3 cellular contexts compared by ENCODE assay signal in the genomic region with DNA sequence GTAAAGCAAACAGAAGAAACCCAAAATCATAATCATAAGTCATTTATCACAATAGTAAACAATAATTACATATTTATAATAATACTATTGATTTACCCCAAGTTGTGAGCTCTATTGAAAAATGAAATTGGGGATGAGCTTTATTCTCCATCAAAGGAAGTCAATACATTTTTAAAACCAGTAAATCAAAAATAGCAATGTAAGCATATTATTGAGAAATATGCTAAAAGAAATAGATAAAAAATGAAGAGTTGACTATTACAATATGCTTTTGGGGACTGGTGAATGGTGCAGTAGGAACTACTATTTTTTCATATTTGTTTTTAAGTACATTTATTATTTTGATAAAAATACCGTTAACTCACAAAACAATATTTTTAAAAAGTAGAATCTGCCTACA.
TF ChIP-seq lines count a peak whose summit lies in the region.

No MANE protein-coding gene starts in this region.

TF ChIP-seq in IMR-90, 13 proteins besides CTCF, POLR2A, EP300 and RAD21:
- TF ChIP-seq CEBPB (IDR thresholded peaks at IDR 0.05; ENCODE audit: low read depth, low read length) (no peak), MAFK (IDR thresholded peaks at IDR 0.05; ENCODE audit: low read depth, low read length) (peak; percentile 91)

TF ChIP-seq in K562, 482 proteins besides CTCF, POLR2A, EP300 and RAD21:
- TF ChIP-seq ZNF217 (CRISPR knock-in tag; IDR thresholded peaks at IDR 0.05) (no peak), C11orf30 (IDR thresholded peaks at IDR 0.05; ENCODE audit: low read depth) (peak; percentile 67; the same call in 1 of the 2 replicates), SRSF7 (optimal IDR thresholded peaks at IDR 0.05; ENCODE audit: low read depth, low read length) (no peak), ZNF316 (IDR thresholded peaks at IDR 0.05) (peak; percentile 88), THRAP3 (IDR thresholded peaks at IDR 0.05; ENCODE audit: borderline replicate concordance) (no peak), HNRNPK (IDR thresholded peaks at IDR 0.05; ENCODE audit: low read depth, low read length, poor library complexity, severe bottlenecking) (no peak), CBFA2T3 (IDR thresholded peaks at IDR 0.05) (no peak), RFX7 (CRISPR knock-in tag; IDR thresholded peaks at IDR 0.05) (no peak), BDP1 (IDR thresholded peaks at IDR 0.05; ENCODE audit: insufficient read depth, insufficient read length) (no peak), NR3C1 (CRISPR knock-in tag; IDR thresholded peaks at IDR 0.05) (no peak), ASH1L (IDR thresholded peaks at IDR 0.05; ENCODE audit: borderline replicate concordance, low read depth, partially characterized antibody) (no peak), ZBED1 (IDR thresholded peaks at IDR 0.05) (no peak), MAFK (IDR thresholded peaks at IDR 0.05; ENCODE audit: low read length) (peak; percentile 77), HSF4 (CRISPR knock-in tag; IDR thresholded peaks at IDR 0.05; ENCODE audit: borderline replicate concordance) (no peak), NCOA6 (IDR thresholded peaks at IDR 0.05) (no peak), MAFG (tag; conservative IDR thresholded peaks at IDR 0.05) (peak; percentile 59), NFE2 (IDR thresholded peaks at IDR 0.05; ENCODE audit: low read depth) (no peak), TCFL5 (CRISPR knock-in tag; conservative IDR thresholded peaks at IDR 0.05) (no peak), SMAD3 (CRISPR knock-in tag; conservative IDR thresholded peaks at IDR 0.05) (no peak), MAFF (IDR thresholded peaks at IDR 0.05; ENCODE audit: low read length) (peak; percentile 70; the same call in 1 of the 2 replicates)
- TF ChIP-seq, protein P1, sequence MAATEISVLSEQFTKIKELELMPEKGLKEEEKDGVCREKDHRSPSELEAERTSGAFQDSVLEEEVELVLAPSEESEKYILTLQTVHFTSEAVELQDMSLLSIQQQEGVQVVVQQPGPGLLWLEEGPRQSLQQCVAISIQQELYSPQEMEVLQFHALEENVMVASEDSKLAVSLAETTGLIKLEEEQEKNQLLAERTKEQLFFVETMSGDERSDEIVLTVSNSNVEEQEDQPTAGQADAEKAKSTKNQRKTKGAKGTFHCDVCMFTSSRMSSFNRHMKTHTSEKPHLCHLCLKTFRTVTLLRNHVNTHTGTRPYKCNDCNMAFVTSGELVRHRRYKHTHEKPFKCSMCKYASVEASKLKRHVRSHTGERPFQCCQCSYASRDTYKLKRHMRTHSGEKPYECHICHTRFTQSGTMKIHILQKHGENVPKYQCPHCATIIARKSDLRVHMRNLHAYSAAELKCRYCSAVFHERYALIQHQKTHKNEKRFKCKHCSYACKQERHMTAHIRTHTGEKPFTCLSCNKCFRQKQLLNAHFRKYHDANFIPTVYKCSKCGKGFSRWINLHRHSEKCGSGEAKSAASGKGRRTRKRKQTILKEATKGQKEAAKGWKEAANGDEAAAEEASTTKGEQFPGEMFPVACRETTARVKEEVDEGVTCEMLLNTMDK (IDR thresholded peaks at IDR 0.05; ENCODE audit: borderline replicate concordance, insufficient read depth, low read depth, low read length, poor library complexity, severe bottlenecking): no peak
- TF ChIP-seq, protein P2, sequence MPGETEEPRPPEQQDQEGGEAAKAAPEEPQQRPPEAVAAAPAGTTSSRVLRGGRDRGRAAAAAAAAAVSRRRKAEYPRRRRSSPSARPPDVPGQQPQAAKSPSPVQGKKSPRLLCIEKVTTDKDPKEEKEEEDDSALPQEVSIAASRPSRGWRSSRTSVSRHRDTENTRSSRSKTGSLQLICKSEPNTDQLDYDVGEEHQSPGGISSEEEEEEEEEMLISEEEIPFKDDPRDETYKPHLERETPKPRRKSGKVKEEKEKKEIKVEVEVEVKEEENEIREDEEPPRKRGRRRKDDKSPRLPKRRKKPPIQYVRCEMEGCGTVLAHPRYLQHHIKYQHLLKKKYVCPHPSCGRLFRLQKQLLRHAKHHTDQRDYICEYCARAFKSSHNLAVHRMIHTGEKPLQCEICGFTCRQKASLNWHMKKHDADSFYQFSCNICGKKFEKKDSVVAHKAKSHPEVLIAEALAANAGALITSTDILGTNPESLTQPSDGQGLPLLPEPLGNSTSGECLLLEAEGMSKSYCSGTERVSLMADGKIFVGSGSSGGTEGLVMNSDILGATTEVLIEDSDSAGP (CRISPR knock-in tag; IDR thresholded peaks at IDR 0.05): no peak
- TF ChIP-seq, protein P3, sequence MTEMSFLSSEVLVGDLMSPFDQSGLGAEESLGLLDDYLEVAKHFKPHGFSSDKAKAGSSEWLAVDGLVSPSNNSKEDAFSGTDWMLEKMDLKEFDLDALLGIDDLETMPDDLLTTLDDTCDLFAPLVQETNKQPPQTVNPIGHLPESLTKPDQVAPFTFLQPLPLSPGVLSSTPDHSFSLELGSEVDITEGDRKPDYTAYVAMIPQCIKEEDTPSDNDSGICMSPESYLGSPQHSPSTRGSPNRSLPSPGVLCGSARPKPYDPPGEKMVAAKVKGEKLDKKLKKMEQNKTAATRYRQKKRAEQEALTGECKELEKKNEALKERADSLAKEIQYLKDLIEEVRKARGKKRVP (CRISPR knock-in tag; IDR thresholded peaks at IDR 0.05): no peak

TF ChIP-seq in liver, 16 proteins besides CTCF, POLR2A, EP300 and RAD21:
- TF ChIP-seq, protein P4, sequence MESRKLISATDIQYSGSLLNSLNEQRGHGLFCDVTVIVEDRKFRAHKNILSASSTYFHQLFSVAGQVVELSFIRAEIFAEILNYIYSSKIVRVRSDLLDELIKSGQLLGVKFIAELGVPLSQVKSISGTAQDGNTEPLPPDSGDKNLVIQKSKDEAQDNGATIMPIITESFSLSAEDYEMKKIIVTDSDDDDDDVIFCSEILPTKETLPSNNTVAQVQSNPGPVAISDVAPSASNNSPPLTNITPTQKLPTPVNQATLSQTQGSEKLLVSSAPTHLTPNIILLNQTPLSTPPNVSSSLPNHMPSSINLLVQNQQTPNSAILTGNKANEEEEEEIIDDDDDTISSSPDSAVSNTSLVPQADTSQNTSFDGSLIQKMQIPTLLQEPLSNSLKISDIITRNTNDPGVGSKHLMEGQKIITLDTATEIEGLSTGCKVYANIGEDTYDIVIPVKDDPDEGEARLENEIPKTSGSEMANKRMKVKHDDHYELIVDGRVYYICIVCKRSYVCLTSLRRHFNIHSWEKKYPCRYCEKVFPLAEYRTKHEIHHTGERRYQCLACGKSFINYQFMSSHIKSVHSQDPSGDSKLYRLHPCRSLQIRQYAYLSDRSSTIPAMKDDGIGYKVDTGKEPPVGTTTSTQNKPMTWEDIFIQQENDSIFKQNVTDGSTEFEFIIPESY (IDR thresholded peaks at IDR 0.05): no peak
- TF ChIP-seq FOXA2 (IDR thresholded peaks at IDR 0.05) (no peak), RXRA (IDR thresholded peaks at IDR 0.05) (no peak), GABPA (IDR thresholded peaks at IDR 0.05 in 1 of 2, conservative IDR thresholded peaks at IDR 0.05 in 1 of 2) (no peak), FOXA1 (IDR thresholded peaks at IDR 0.05) (no peak), EGR1 (IDR thresholded peaks at IDR 0.05; ENCODE audit: low read depth in 2 of 2) (no peak), HNF4A (conservative IDR thresholded peaks at IDR 0.05) (no peak), HNF4G (IDR thresholded peaks at IDR 0.05) (no peak), NR2F2 (IDR thresholded peaks at IDR 0.05) (no peak), SP1 (IDR thresholded peaks at IDR 0.05) (no peak), JUND (IDR thresholded peaks at IDR 0.05) (no peak)
- TF ChIP-seq, protein P5, sequence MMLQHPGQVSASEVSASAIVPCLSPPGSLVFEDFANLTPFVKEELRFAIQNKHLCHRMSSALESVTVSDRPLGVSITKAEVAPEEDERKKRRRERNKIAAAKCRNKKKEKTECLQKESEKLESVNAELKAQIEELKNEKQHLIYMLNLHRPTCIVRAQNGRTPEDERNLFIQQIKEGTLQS (IDR thresholded peaks at IDR 0.05): no peak
- TF ChIP-seq, protein P6, sequence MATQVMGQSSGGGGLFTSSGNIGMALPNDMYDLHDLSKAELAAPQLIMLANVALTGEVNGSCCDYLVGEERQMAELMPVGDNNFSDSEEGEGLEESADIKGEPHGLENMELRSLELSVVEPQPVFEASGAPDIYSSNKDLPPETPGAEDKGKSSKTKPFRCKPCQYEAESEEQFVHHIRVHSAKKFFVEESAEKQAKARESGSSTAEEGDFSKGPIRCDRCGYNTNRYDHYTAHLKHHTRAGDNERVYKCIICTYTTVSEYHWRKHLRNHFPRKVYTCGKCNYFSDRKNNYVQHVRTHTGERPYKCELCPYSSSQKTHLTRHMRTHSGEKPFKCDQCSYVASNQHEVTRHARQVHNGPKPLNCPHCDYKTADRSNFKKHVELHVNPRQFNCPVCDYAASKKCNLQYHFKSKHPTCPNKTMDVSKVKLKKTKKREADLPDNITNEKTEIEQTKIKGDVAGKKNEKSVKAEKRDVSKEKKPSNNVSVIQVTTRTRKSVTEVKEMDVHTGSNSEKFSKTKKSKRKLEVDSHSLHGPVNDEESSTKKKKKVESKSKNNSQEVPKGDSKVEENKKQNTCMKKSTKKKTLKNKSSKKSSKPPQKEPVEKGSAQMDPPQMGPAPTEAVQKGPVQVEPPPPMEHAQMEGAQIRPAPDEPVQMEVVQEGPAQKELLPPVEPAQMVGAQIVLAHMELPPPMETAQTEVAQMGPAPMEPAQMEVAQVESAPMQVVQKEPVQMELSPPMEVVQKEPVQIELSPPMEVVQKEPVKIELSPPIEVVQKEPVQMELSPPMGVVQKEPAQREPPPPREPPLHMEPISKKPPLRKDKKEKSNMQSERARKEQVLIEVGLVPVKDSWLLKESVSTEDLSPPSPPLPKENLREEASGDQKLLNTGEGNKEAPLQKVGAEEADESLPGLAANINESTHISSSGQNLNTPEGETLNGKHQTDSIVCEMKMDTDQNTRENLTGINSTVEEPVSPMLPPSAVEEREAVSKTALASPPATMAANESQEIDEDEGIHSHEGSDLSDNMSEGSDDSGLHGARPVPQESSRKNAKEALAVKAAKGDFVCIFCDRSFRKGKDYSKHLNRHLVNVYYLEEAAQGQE (IDR thresholded peaks at IDR 0.05): no peak
- TF ChIP-seq, protein P7, sequence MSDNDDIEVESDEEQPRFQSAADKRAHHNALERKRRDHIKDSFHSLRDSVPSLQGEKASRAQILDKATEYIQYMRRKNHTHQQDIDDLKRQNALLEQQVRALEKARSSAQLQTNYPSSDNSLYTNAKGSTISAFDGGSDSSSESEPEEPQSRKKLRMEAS (IDR thresholded peaks at IDR 0.05): no peak
TF ChIP-seq in liver: peak in this region for 0.
